In genomic region chr11:93740802-93741093, GRCh38 we compare ENCODE assay signal across 8 cellular contexts. TPM values are rescaled to one million over a fixed set of nuclear protein-coding genes. Genes with fewer than 3 reads are reported as not detected.
DNase-seq lines count a peak whose midpoint lies in the region; ATAC-seq, FAIRE-seq and TF ChIP-seq lines count a peak whose summit lies in the region.

No MANE protein-coding gene starts in this region.

- peak overlapping the region; percentile 96 to 100 (median 100) for H3K27ac Mint-ChIP-seq in IgD-negative memory B cell
- H3K27ac Mint-ChIP-seq in glutamatergic neuron (ENCODE audit: unreplicated experiment), result peak overlapping the region; percentile 93

- FAIRE-seq in urothelium cell line (lab: Jason Lieb, UNC), result no peak

- TF ChIP-seq CTCF in glutamatergic neuron (IDR thresholded peaks at IDR 0.05; ENCODE audit: partially characterized antibody, unreplicated experiment), result no peak

- peak overlapping the region; percentile 97 to 100 (median 100) for H3K4me3 Mint-ChIP-seq in IgD-negative memory B cell
- peak overlapping the region; percentile 96 for H3K4me3 Mint-ChIP-seq in glutamatergic neuron (ENCODE audit: unreplicated experiment)

- intact Hi-C loops in posterior vena cava (cut with DNase I), result loop anchor here in 1 of 2 donors (5.0 kb wide), 1 partner anchor 42 kb away; the partner anchor contains the start of gene MED17

- DNase-seq in DMS153 treated with DMSO at 0.1 percent for 48 hours (lab: John Stamatoyannopoulos, UW; ENCODE audit: unreplicated experiment) (peak; percentile 7), SHP77 (lab: John Stamatoyannopoulos, UW) (peak; percentile 5 to 42), glutamatergic neuron (peak; percentile 55), posterior vena cava (ENCODE audit: low spot score) (peak; percentile 90), urothelium cell line (ENCODE audit: low spot score) (peak; percentile 49)
- DNase-seq in activated naive CD4-positive, alpha-beta T cell treated with anti-CD3 and anti-CD28 coated beads, Interleukin-2, amount 50 U/mL, for 16 hours, result peak; percentile 74

- H3K27me3 Mint-ChIP-seq in IgD-negative memory B cell (peaks cover 2% of the 10 kb centered on the region), glutamatergic neuron (ENCODE audit: unreplicated experiment) (peaks cover 3% of the 10 kb centered on the region)

- peaks cover 8% of the 10 kb centered on the region for H3K36me3 Mint-ChIP-seq in IgD-negative memory B cell
- no peaks in the 10 kb centered on the region for H3K36me3 Mint-ChIP-seq in glutamatergic neuron (ENCODE audit: unreplicated experiment)

- H3K9me3 Mint-ChIP-seq in IgD-negative memory B cell, result no peaks in the 10 kb centered on the region
- peaks cover 7% of the 10 kb centered on the region for H3K9me3 Mint-ChIP-seq in glutamatergic neuron (ENCODE audit: unreplicated experiment)

- ATAC-seq in GM21528 (IDR thresholded peaks at IDR 0.05; ENCODE audit: low FRiP score, unreplicated experiment), result peak; percentile 50

- peaks cover 43 to 51% (median 48%) of the 10 kb centered on the region in 3 donors for H3K4me1 Mint-ChIP-seq in IgD-negative memory B cell
- peaks cover 19% of the 10 kb centered on the region for H3K4me1 Mint-ChIP-seq in glutamatergic neuron (ENCODE audit: low read depth, unreplicated experiment)

RNA-seq across cellular contexts. Expression of gene TAF1D, which starts 0.5 kb away (rescaled TPM):
- 33.4 TPM for polyA plus RNA-seq in IgD-negative memory B cell
- total RNA-seq in glutamatergic neuron (ENCODE audit: unreplicated experiment) (71.9 TPM), posterior vena cava (10 to 100 TPM; 72.5 to 98.5 TPM)

RNA-seq across cellular contexts. Expression of gene C11orf54, which starts 0.7 kb away (rescaled TPM):
- polyA plus RNA-seq in IgD-negative memory B cell, result 17.7 TPM
- total RNA-seq in glutamatergic neuron (ENCODE audit: unreplicated experiment) (19.5 TPM), posterior vena cava (10 to 100 TPM; 16.8 to 19.9 TPM)

RNA-seq across cellular contexts. Expression of gene MED17, which starts 43.3 kb away (rescaled TPM):
- 25.8 TPM for polyA plus RNA-seq in IgD-negative memory B cell
- total RNA-seq in glutamatergic neuron (ENCODE audit: unreplicated experiment) (73.0 TPM), posterior vena cava (10 to 100 TPM; 20.6 to 21.2 TPM)

Comparison
In these comparisons a context has a peak if more than half of its experiments do, and no peak if none do; other contexts are left out.
1. Peak in every context shown above with its lines: DNase-seq and ATAC-seq.
2. DNase-seq: peak in every context shown above with its lines; median percentile 90 in posterior vena cava; 74 in activated naive CD4-positive, alpha-beta T cell treated with anti-CD3 and anti-CD28 coated beads, Interleukin-2, amount 50 U/mL, for 16 hours; 55 in glutamatergic neuron; 49 in urothelium cell line; 24 in SHP77; 7 in DMS153 treated with DMSO at 0.1 percent for 48 hours.